8 cellular contexts compared by ENCODE assay signal in genomic region chr21:44297525-44298290, GRCh38. TPM values are rescaled to one million over a fixed set of nuclear protein-coding genes. Genes with fewer than 3 reads are reported as not detected.
DNase-seq lines count a peak whose midpoint lies in the region; ATAC-seq and TF ChIP-seq lines count a peak whose summit lies in the region.

No MANE protein-coding gene starts in this region.

- no peak overlapping the region for H3K4me3 Mint-ChIP-seq in activated B cell treated with CpG ODN at 0.5 μM for 24 hours

- H3F3A ChIP-seq in GM23248 (ENCODE audit: insufficient read depth), result peaks cover 5% of the 10 kb centered on the region; the same call in 1 of the 2 replicates

- H3K4me3 ChIP-seq in AG09309 (ENCODE audit: control insufficient read depth, low read depth, low read length), result no peak overlapping the region
- no peak overlapping the region for H3K4me3 ChIP-seq in GM23248
- no peak overlapping the region for H3K4me3 ChIP-seq in mammary epithelial cell (replicated peaks in 1 of 3; ENCODE audit: insufficient read depth in 1 of 3, low read depth in 2 of 3, low read length in 3 of 3)

- no TSS peak for BruUV-seq in mammary epithelial cell (replicated peaks; lab: Mats Ljungman, UMichigan)

- no peaks in the 10 kb centered on the region for H3K9me2 ChIP-seq in GM23248 (ENCODE audit: insufficient read depth)

- H3K9me3 Mint-ChIP-seq in activated B cell treated with CpG ODN at 0.5 μM for 24 hours, result no peaks in the 10 kb centered on the region

- H2AFZ ChIP-seq in GM23248, result peak overlapping the region; percentile 71
- no peak overlapping the region for H2AFZ ChIP-seq in mammary epithelial cell (ENCODE audit: low read depth, low read length)

- H3K4me1 ChIP-seq in GM23248 (ENCODE audit: insufficient read depth), result peaks cover 12% of the 10 kb centered on the region
- H3K4me1 ChIP-seq in mammary epithelial cell (ENCODE audit: insufficient read depth, low read length), result peaks cover 21% of the 10 kb centered on the region

- H3K36me3 Mint-ChIP-seq in activated B cell treated with CpG ODN at 0.5 μM for 24 hours (ENCODE audit: low read depth), result no peaks in the 10 kb centered on the region

- H3K4me1 Mint-ChIP-seq in activated B cell treated with CpG ODN at 0.5 μM for 24 hours, result peaks cover 64% of the 10 kb centered on the region

- intact Hi-C loops in activated B cell treated with CpG ODN at 0.5 μM for 24 hours (cut with micrococcal nuclease) (loop anchor here (2.0 kb wide), 1 partner anchor 285 kb away; the partner anchor contains the start of gene TRAPPC10), mammary epithelial cell (cut with micrococcal nuclease) (no loop called here)

- ATAC-seq in activated B cell treated with CpG ODN at 0.5 μM for 24 hours (ENCODE audit: low read depth) (peak; percentile 41), HG02840 (IDR thresholded peaks at IDR 0.05; ENCODE audit: low FRiP score, unreplicated experiment) (no peak)

- TF ChIP-seq CTCF in AG09309 (IDR thresholded peaks at IDR 0.05; ENCODE audit: control insufficient read depth, insufficient read depth, low read depth, low read length, missing control alignments) (peak; percentile 86), activated B cell treated with CpG ODN at 0.5 μM for 24 hours (IDR thresholded peaks at IDR 0.05) (no peak), mammary epithelial cell (conservative IDR thresholded peaks at IDR 0.05 in 1 of 2, IDR thresholded peaks at IDR 0.05 in 1 of 2; ENCODE audit: extremely low read depth in 1 of 2, insufficient read depth in 1 of 2, low read depth in 1 of 2, low read length in 2 of 2) (peak; percentile 62 to 89)

- CTCF ChIA-PET in activated B cell treated with CpG ODN at 0.5 μM for 24 hours (lab: Charles Lee) (interaction anchor here (0.7 to 1.9 kb wide), 7 partner anchors 27 to 635 kb away, joined by 3 to 7 read pairs (median 3); no protein-coding TSS in a partner anchor), mammary epithelial cell (lab: Charles Lee; ENCODE audit: low non-redundant PET) (interaction anchor here (0.5 to 0.6 kb wide), 2 partner anchors 41 to 283 kb away, joined by 3 read pairs; no protein-coding TSS in a partner anchor)

- in situ Hi-C loops in GM23248 (cut with MboI), result no loop called here
- in situ Hi-C loops in mammary epithelial cell (cut with MboI; ENCODE audit: low sequenced_read_pairs in 2 of 2), result no loop called here

- H3K4me2 ChIP-seq in GM23248 (ENCODE audit: unreplicated experiment), result peak overlapping the region; percentile 21
- H3K4me2 ChIP-seq in mammary epithelial cell (ENCODE audit: insufficient read depth, low read depth, low read length), result no peak overlapping the region

- POLR2A ChIA-PET in activated B cell treated with CpG ODN at 0.5 μM for 24 hours (lab: Charles Lee), result interaction anchor here (1.0 to 1.5 kb wide), 2 partner anchors 208 to 284 kb away, joined by 5 read pairs; no protein-coding TSS in a partner anchor

- H3K27me3 ChIP-seq in GM23248 (replicated peaks; ENCODE audit: insufficient read depth), result no peaks in the 10 kb centered on the region
- H3K27me3 ChIP-seq in mammary epithelial cell (ENCODE audit: insufficient read depth, low read length), result no peaks in the 10 kb centered on the region

- H3K9ac ChIP-seq in GM23248 (peak overlapping the region; percentile 32; the same call in 1 of the 2 replicates), mammary epithelial cell (ENCODE audit: insufficient read depth, low read length) (no peak overlapping the region)

- DNase-seq in AG09309 (ENCODE audit: low read depth) (peak; percentile 46), GM23248 (peak; percentile 92), NCI-H226 (peak; percentile 49), activated B cell treated with CpG ODN at 0.5 μM for 24 hours (peak; percentile 61), mammary epithelial cell (peak; percentile 74), iris pigment epithelial cell (ENCODE audit: low read depth) (peak; percentile 80)
- DNase-seq in stimulated activated CD4-positive, alpha-beta T cell treated with anti-CD3 and anti-CD28 coated beads, Interleukin-15, amount 100 ng/mL, for 48 hours (ENCODE audit: low read depth in 2 of 2), result peak; percentile 55 to 73

- dilution Hi-C loops in mammary epithelial cell (cut with HindIII; ENCODE audit: low sequenced_read_pairs), result no loop called here

- no peaks in the 10 kb centered on the region for H3K27me3 Mint-ChIP-seq in activated B cell treated with CpG ODN at 0.5 μM for 24 hours

- H3K9me3 ChIP-seq in GM23248 (ENCODE audit: low read depth), result no peaks in the 10 kb centered on the region
- H3K9me3 ChIP-seq in mammary epithelial cell (replicated peaks; ENCODE audit: insufficient read depth, low read length), result no peaks in the 10 kb centered on the region

- H4K20me1 ChIP-seq in GM23248 (ENCODE audit: insufficient read depth) (no peaks in the 10 kb centered on the region), mammary epithelial cell (ENCODE audit: insufficient read depth, low read length) (no peaks in the 10 kb centered on the region)

- peak overlapping the region; percentile 46 for H3K27ac Mint-ChIP-seq in activated B cell treated with CpG ODN at 0.5 μM for 24 hours

- H3K27ac ChIP-seq in GM23248 (no peak overlapping the region), mammary epithelial cell (ENCODE audit: insufficient read depth, low read depth, low read length) (no peak overlapping the region)

- H3K36me3 ChIP-seq in GM23248 (ENCODE audit: low read depth), result no peaks in the 10 kb centered on the region
- no peaks in the 10 kb centered on the region for H3K36me3 ChIP-seq in mammary epithelial cell (ENCODE audit: insufficient read depth, low read length)

- WGBS in GM23248 (ENCODE audit: low coverage in 1 of 2, low lambda C conversion rate in 2 of 2, missing lambda C conversion rate in 2 of 2), 2 experiments, result 9 to 18% methylated on average over 16 to 22 of the region's 22 CpGs
- 26% methylated on average over 15 of the region's 22 CpGs for WGBS in mammary epithelial cell (ENCODE audit: low coverage, missing lambda C conversion rate)

- peaks cover 25% of the 10 kb centered on the region for H3K79me2 ChIP-seq in GM23248 (ENCODE audit: insufficient read depth)
- peaks cover 29% of the 10 kb centered on the region for H3K79me2 ChIP-seq in mammary epithelial cell (ENCODE audit: insufficient read depth, low read length)

RNA-seq across cellular contexts. Expression of gene PFKL, which starts 2.1 kb away (rescaled TPM):
- 239 and 270 TPM in 2 replicates for total RNA-seq in GM23248 (2014; rRNA removed; shearing (Covaris generic))
- polyA plus RNA-seq in GM23248 (2016; fragmentation: Nextera tagmentation; extraction: Ambion mirVana) (199 and 213 TPM in 2 replicates), mammary epithelial cell (126 TPM)
- total RNA-seq in activated B cell treated with CpG ODN at 0.5 μM for 24 hours (167 and 174 TPM in 2 replicates), mammary epithelial cell (100 to 1,000 TPM; 113 to 142 TPM)
- 76.0 TPM for polyA minus RNA-seq in mammary epithelial cell

RNA-seq across cellular contexts. Expression of gene AIRE, which starts 12.0 kb away (rescaled TPM):
- total RNA-seq in GM23248 (2014; rRNA removed; shearing (Covaris generic)), result not detected in 2 replicates
- polyA plus RNA-seq in GM23248 (2016; fragmentation: Nextera tagmentation; extraction: Ambion mirVana) (not detected in 2 replicates), mammary epithelial cell (not detected)
- total RNA-seq in activated B cell treated with CpG ODN at 0.5 μM for 24 hours (0.10 TPM in 1 of 2 replicates, not detected in the other), mammary epithelial cell (not detected)
- polyA minus RNA-seq in mammary epithelial cell, result not detected

RNA-seq across cellular contexts. Expression of gene DNMT3L, which starts 36.0 kb away (rescaled TPM):
- total RNA-seq in GM23248 (2014; rRNA removed; shearing (Covaris generic)), result not detected in 2 replicates
- polyA plus RNA-seq in GM23248 (2016; fragmentation: Nextera tagmentation; extraction: Ambion mirVana) (not detected in 2 replicates), mammary epithelial cell (not detected)
- total RNA-seq in activated B cell treated with CpG ODN at 0.5 μM for 24 hours (not detected in 2 replicates), mammary epithelial cell (not detected)
- polyA minus RNA-seq in mammary epithelial cell, result not detected

RNA-seq across cellular contexts. Expression of gene CFAP410, which starts 41.5 kb away (rescaled TPM):
- 17.0 and 20.5 TPM in 2 replicates for total RNA-seq in GM23248 (2014; rRNA removed; shearing (Covaris generic))
- 19.8 and 20.8 TPM in 2 replicates for polyA plus RNA-seq in GM23248 (2016; fragmentation: Nextera tagmentation; extraction: Ambion mirVana)
- 50.6 and 62.3 TPM in 2 replicates for total RNA-seq in activated B cell treated with CpG ODN at 0.5 μM for 24 hours
- total RNA-seq in mammary epithelial cell, result 1 to 10 TPM; 8.3 to 9.6 TPM
- polyA plus RNA-seq in mammary epithelial cell, result 3.4 TPM
- polyA minus RNA-seq in mammary epithelial cell, result not detected

RNA-seq across cellular contexts. Expression of gene TRPM2, which starts 55.7 kb away (rescaled TPM):
- total RNA-seq in GM23248 (2014; rRNA removed; shearing (Covaris generic)), result 0.13 and 0.22 TPM in 2 replicates
- polyA plus RNA-seq in GM23248 (2016; fragmentation: Nextera tagmentation; extraction: Ambion mirVana), result not detected in 2 replicates
- 2.4 and 3.9 TPM in 2 replicates for total RNA-seq in activated B cell treated with CpG ODN at 0.5 μM for 24 hours
- 10 to 100 TPM in 1 of 2 donors, 1 to 10 TPM in 1; 6.2 to 14.6 TPM for total RNA-seq in mammary epithelial cell
- 16.6 TPM for polyA plus RNA-seq in mammary epithelial cell
- polyA minus RNA-seq in mammary epithelial cell, result 19.7 TPM
